ENCODE assay signal across 37 cellular contexts in genomic region chr19:19238126-19238894, GRCh38. TPM values are rescaled to one million over a fixed set of nuclear protein-coding genes. Genes with fewer than 3 reads are reported as not detected.
"Had no signal": no experiment of that assay in that cellular context is flagged by ENCODE, and none has a peak within 500 bp of the region (broad histone marks: within the 10 kb centered on the region; RNA-seq: fewer than 3 reads in every experiment).

No MANE protein-coding gene starts in this region.

- H3K27ac ChIP-seq: ascending aorta, breast epithelium, Peyer's patch, SJSA1, VCaP had no signal

- H3K4me3 Mint-ChIP-seq: activated B cell treated with CpG ODN at 0.5 μM for 24 hours; activated CD4-positive, alpha-beta memory T cell treated with anti-CD3 and anti-CD28 coated beads, Interleukin-2, amount 10 ng/mL, durations not matched to agents 7 days and 5 days; activated CD8-positive, alpha-beta memory T cell treated with anti-CD3 and anti-CD28 coated beads, Interleukin-2, amount 10 ng/mL, durations not matched to agents 7 days and 5 days; activated naive CD8-positive, alpha-beta T cell treated with anti-CD3 and anti-CD28 coated beads, Interleukin-2, amount 10 ng/mL, durations not matched to agents 7 days and 5 days; T-cell; T-helper 17 cell had no signal

- H3K27me3 ChIP-seq: Peyer's patch, SJSA1 had no signal

- H3K27me3 Mint-ChIP-seq: activated naive CD8-positive, alpha-beta T cell treated with anti-CD3 and anti-CD28 coated beads, Interleukin-2, amount 10 ng/mL, durations not matched to agents 7 days and 5 days had no signal

- DNase-seq: activated B cell treated with CpG ODN at 0.5 μM for 24 hours; activated CD4-positive, alpha-beta memory T cell treated with anti-CD3 and anti-CD28 coated beads, Interleukin-2, amount 10 ng/mL, durations not matched to agents 7 days and 5 days; activated CD4-positive, alpha-beta T cell treated with anti-CD3 and anti-CD28 coated beads for 4 hours; activated CD4-positive, CD25-positive, alpha-beta regulatory T cell treated with anti-CD3 and anti-CD28 coated beads, Interleukin-2, amount 50 U/mL, for 72 hours; activated CD8-positive, alpha-beta memory T cell treated with anti-CD3 and anti-CD28 coated beads for 24 hours; activated CD8-positive, alpha-beta memory T cell treated with anti-CD3 and anti-CD28 coated beads, Interleukin-2, amount 10 ng/mL, durations not matched to agents 7 days and 5 days; activated CD8-positive, alpha-beta memory T cell treated with anti-CD3 and anti-CD28 coated beads, Interleukin-2, amount 50 U/mL, for 48 hours; activated effector memory CD4-positive, alpha-beta T cell treated with Interleukin-2 at 50 U/mL for 16 hours; activated naive CD4-positive, alpha-beta T cell treated with anti-CD3 and anti-CD28 coated beads, Interleukin-2, amount 50 U/mL, for 16 hours; activated naive CD8-positive, alpha-beta T cell treated with anti-CD3 and anti-CD28 coated beads, Interleukin-2, amount 10 ng/mL, durations not matched to agents 7 days and 5 days; activated T-cell treated with anti-CD3 and anti-CD28 coated beads, Interleukin-2, amount 50 U/mL, for 48 hours; amygdala; Kasumi-1; MG63; NCI-H1048; NCI-H1105 treated with DMSO at 0.1 percent for 48 hours; NCI-H1436; NCI-H187; NCI-H2029 treated with DMSO at 0.1 percent for 48 hours; NCI-H2107; NCI-H2171; NCI-H510A; NCI-H526; NCI-H748 treated with DMSO at 0.1 percent for 48 hours; NK-92 treated with Interleukin-12 subunit alpha and Interleukin-12 subunit beta, amount 100 ng/mL, for 24 hours; PC-3; Peyer's patch; RPMI8226; SHP77 treated with DMSO at 0.1 percent for 48 hours; SK-N-SH; T-cell; T-helper 17 cell had no signal

- H3K9ac ChIP-seq: SK-N-SH had no signal

- H3K4me3 ChIP-seq: ascending aorta, breast epithelium, MG63, Peyer's patch, SJSA1 had no signal

- H3K27ac Mint-ChIP-seq: activated B cell treated with CpG ODN at 0.5 μM for 24 hours; activated CD4-positive, alpha-beta memory T cell treated with anti-CD3 and anti-CD28 coated beads, Interleukin-2, amount 10 ng/mL, durations not matched to agents 7 days and 5 days; activated CD8-positive, alpha-beta memory T cell treated with anti-CD3 and anti-CD28 coated beads, Interleukin-2, amount 10 ng/mL, durations not matched to agents 7 days and 5 days; activated naive CD8-positive, alpha-beta T cell treated with anti-CD3 and anti-CD28 coated beads, Interleukin-2, amount 10 ng/mL, durations not matched to agents 7 days and 5 days; T-cell; T-helper 17 cell had no signal

- ATAC-seq: activated CD8-positive, alpha-beta memory T cell treated with anti-CD3 and anti-CD28 coated beads, Interleukin-2, amount 10 ng/mL, durations not matched to agents 7 days and 5 days; PC-3; T-cell; T-helper 17 cell had no signal

- H3K36me3 Mint-ChIP-seq: activated CD8-positive, alpha-beta memory T cell treated with anti-CD3 and anti-CD28 coated beads, Interleukin-2, amount 10 ng/mL, durations not matched to agents 7 days and 5 days; activated naive CD8-positive, alpha-beta T cell treated with anti-CD3 and anti-CD28 coated beads, Interleukin-2, amount 10 ng/mL, durations not matched to agents 7 days and 5 days; T-cell had no signal

- H3K4me1 Mint-ChIP-seq: activated B cell treated with CpG ODN at 0.5 μM for 24 hours; activated CD4-positive, alpha-beta memory T cell treated with anti-CD3 and anti-CD28 coated beads, Interleukin-2, amount 10 ng/mL, durations not matched to agents 7 days and 5 days; activated CD8-positive, alpha-beta memory T cell treated with anti-CD3 and anti-CD28 coated beads, Interleukin-2, amount 10 ng/mL, durations not matched to agents 7 days and 5 days; activated naive CD8-positive, alpha-beta T cell treated with anti-CD3 and anti-CD28 coated beads, Interleukin-2, amount 10 ng/mL, durations not matched to agents 7 days and 5 days; T-cell had no signal

- H3K4me1 ChIP-seq: ascending aorta, breast epithelium, Peyer's patch, SJSA1 had no signal

- H3K4me2 ChIP-seq: SK-N-SH had no signal

- H3K36me3 ChIP-seq: ascending aorta, breast epithelium, MG63, Peyer's patch, SJSA1 had no signal

RNA-seq across cellular contexts. Expression of gene NCAN, which starts 26.6 kb away (rescaled TPM):
- total RNA-seq: activated B cell treated with CpG ODN at 0.5 μM for 24 hours; activated CD4-positive, alpha-beta memory T cell treated with anti-CD3 and anti-CD28 coated beads, Interleukin-2, amount 10 ng/mL, durations not matched to agents 7 days and 5 days; activated naive CD8-positive, alpha-beta T cell treated with anti-CD3 and anti-CD28 coated beads, Interleukin-2, amount 10 ng/mL, durations not matched to agents 7 days and 5 days; ascending aorta; breast epithelium; cardiac septum; Peyer's patch; SJSA1; T-helper 17 cell had no signal

RNA-seq across cellular contexts. Expression of gene TM6SF2, which starts 34.8 kb away (rescaled TPM):
- total RNA-seq: activated B cell treated with CpG ODN at 0.5 μM for 24 hours; activated CD4-positive, alpha-beta memory T cell treated with anti-CD3 and anti-CD28 coated beads, Interleukin-2, amount 10 ng/mL, durations not matched to agents 7 days and 5 days; activated CD8-positive, alpha-beta memory T cell treated with anti-CD3 and anti-CD28 coated beads, Interleukin-2, amount 10 ng/mL, durations not matched to agents 7 days and 5 days; activated naive CD8-positive, alpha-beta T cell treated with anti-CD3 and anti-CD28 coated beads, Interleukin-2, amount 10 ng/mL, durations not matched to agents 7 days and 5 days; PC-3; T-cell; T-helper 17 cell had no signal
